Comparison of ENCODE assay signal across 7 cellular contexts in genomic region chr12:47306733-47307679, GRCh38.
A peak's percentile ranks its signal among the peaks of the same experiment; 100 is the strongest.
DNase-seq lines count a peak whose midpoint lies in the region; ATAC-seq and TF ChIP-seq lines count a peak whose summit lies in the region.
"Not testable (repeated sequence)": the region's sequence is repeated elsewhere in the genome, so short reads cannot be mapped to it uniquely, and the experiment has no call there.

No MANE protein-coding gene starts in this region.

- intact Hi-C loops in OCI-LY7 (cut with micrococcal nuclease; ENCODE audit: unreplicated experiment): loop anchor here (1.0 kb wide), 3 partner anchors 92 to 275 kb away; partner anchors contain the start of genes AMIGO2 and PCED1B
- intact Hi-C loops in lower lobe of right lung (cut with DNase I): not testable (repeated sequence)

- H3K36me3 ChIP-seq in OCI-LY7 (ENCODE audit: insufficient read depth, low read length); lower lobe of right lung: not testable (repeated sequence)

- BruUV-seq in OCI-LY7 (replicated peaks; lab: Mats Ljungman, UMichigan): not testable (repeated sequence)

- H3K4me2 ChIP-seq in OCI-LY7 (ENCODE audit: low read length): peak overlapping the region; percentile 23; the same call in 1 of the 2 replicates

- H3K9me3 ChIP-seq in OCI-LY7 (ENCODE audit: low read length); lower lobe of right lung: not testable (repeated sequence)

- DNase-seq in OCI-LY7 (ENCODE audit: low spot score); lower lobe of right lung: not testable (repeated sequence)
- DNase-seq in activated CD4-positive, alpha-beta T cell treated with anti-CD3 and anti-CD28 coated beads, Interleukin-2, amount 50 U/mL, for 48 hours: peak; percentile 74 to 80
- DNase-seq in activated naive CD4-positive, alpha-beta T cell treated with anti-CD3 and anti-CD28 coated beads, Interleukin-2, amount 50 U/mL, for 16 hours: peak; percentile 75
- peak; percentile 63 to 70 for DNase-seq in stimulated activated CD4-positive, alpha-beta T cell treated with anti-CD3 and anti-CD28 coated beads, Interleukin-2, amount 100 ng/mL, for 48 hours

- H3K4me1 ChIP-seq in OCI-LY7 (ENCODE audit: insufficient read depth, low read length, poor library complexity, severe bottlenecking): peaks cover 17% of the 10 kb centered on the region
- H3K4me1 ChIP-seq in lower lobe of right lung: not testable (repeated sequence)

- H2AFZ ChIP-seq in OCI-LY7 (ENCODE audit: low read length): peak overlapping the region; percentile 28; the same call in 1 of the 2 replicates

- peak; percentile 27 for ATAC-seq in GM18907 (IDR thresholded peaks at IDR 0.05; ENCODE audit: unreplicated experiment)
- ATAC-seq in HG02870 (IDR thresholded peaks at IDR 0.05; ENCODE audit: unreplicated experiment): peak; percentile 26
- ATAC-seq in lower lobe of right lung: peak; percentile 53 to 54

- H3K27ac ChIP-seq in OCI-LY7 (ENCODE audit: low read depth, low read length, poor library complexity, severe bottlenecking); lower lobe of right lung: not testable (repeated sequence)

- not testable (repeated sequence) for H3K4me3 ChIP-seq in OCI-LY7 (ENCODE audit: low read depth, low read length, poor library complexity, severe bottlenecking)
- peak overlapping the region; percentile 40 for H3K4me3 ChIP-seq in lower lobe of right lung

- TF ChIP-seq CTCF in OCI-LY7 (conservative IDR thresholded peaks at IDR 0.05; ENCODE audit: low read length); lower lobe of right lung (IDR thresholded peaks at IDR 0.05): not testable (repeated sequence)

- not testable (repeated sequence) for H4K20me1 ChIP-seq in OCI-LY7 (ENCODE audit: insufficient read depth, low read length)

- POLR2A ChIA-PET in OCI-LY7 (lab: Charles Lee): interaction anchor here (0.5 to 1.4 kb wide), 5 partner anchors 13 to 275 kb away, joined by 3 to 4 read pairs (median 3); no protein-coding TSS in a partner anchor

- H3K9me2 ChIP-seq in OCI-LY7 (ENCODE audit: insufficient read depth, low read length): not testable (repeated sequence)

- not testable (repeated sequence) for H3K79me2 ChIP-seq in OCI-LY7 (ENCODE audit: insufficient read depth, low read depth, low read length)

- H3K27me3 ChIP-seq in lower lobe of right lung (ENCODE audit: low read depth): not testable (repeated sequence)

- CTCF ChIA-PET in OCI-LY7 (lab: Charles Lee; ENCODE audit: unreplicated experiment): interaction anchor here (0.6 to 1.0 kb wide), 2 partner anchors 29 to 31 kb away, joined by 3 to 4 read pairs; no protein-coding TSS in a partner anchor
